16 cellular contexts compared by ENCODE assay signal in genomic region chr7:141366098-141366621, GRCh38.
DNase-seq lines count a peak whose midpoint lies in the region; ATAC-seq, FAIRE-seq and TF ChIP-seq lines count a peak whose summit lies in the region.
"Had no signal": no experiment of that assay in that cellular context is flagged by ENCODE, and none has a peak within 500 bp of the region (broad histone marks: within the 10 kb centered on the region; RNA-seq: fewer than 3 reads in every experiment).

No MANE protein-coding gene starts in this region.

- peak; percentile 80 for DNase-seq in GM23338 (ENCODE audit: low spot score)
- no peak for DNase-seq in astrocyte (ENCODE audit: low read depth)
- no peak for DNase-seq in hepatocyte (ENCODE audit: low spot score)
- peak; percentile 41 for DNase-seq in osteoblast (ENCODE audit: insufficient read length, low spot score, missing footprints)
- DNase-seq in NCI-H187 (lab: John Stamatoyannopoulos, UW) = no peak
- DNase-seq in upper lobe of right lung = no peak
- DNase-seq: activated CD4-positive, alpha-beta T cell treated with anti-CD3 and anti-CD28 coated beads, Interleukin-2, amount 50 U/mL, for 1 hour; DMS 273 treated with DMSO at 0.1 percent for 48 hours; MM.1S; NCI-H510A had no signal

- H3K27ac Mint-ChIP-seq in GM23338 (peak overlapping the region; percentile 36), astrocyte (ENCODE audit: unreplicated experiment) (peak overlapping the region; percentile 64)
- H3K27ac Mint-ChIP-seq in stimulated activated memory B cell treated with anti-CD40 and anti-IgM and Interleukin-4, amounts not matched to agents 10 μg/mL and 1 μg/mL and 100 μg/mL, for 72 hours = no peak overlapping the region
- H3K27ac Mint-ChIP-seq: T-helper 2 cell treated with Interferon-gamma antibody and Interleukin-4, amounts not matched to agents 5 μg/mL and 100 μg/mL, for 36 hours had no signal

- H3K36me3 ChIP-seq in GM23338 (ENCODE audit: insufficient read depth) = no peaks in the 10 kb centered on the region
- no peaks in the 10 kb centered on the region for H3K36me3 ChIP-seq in astrocyte (ENCODE audit: insufficient read depth, low read length)
- no peaks in the 10 kb centered on the region for H3K36me3 ChIP-seq in hepatocyte (replicated peaks; ENCODE audit: insufficient read depth, low read depth)
- no peaks in the 10 kb centered on the region for H3K36me3 ChIP-seq in osteoblast (ENCODE audit: insufficient read depth, low read length)
- no peaks in the 10 kb centered on the region for H3K36me3 ChIP-seq in upper lobe of right lung
- H3K36me3 ChIP-seq: neutrophil had no signal

- no peaks in the 10 kb centered on the region for H3K9me3 Mint-ChIP-seq in GM23338
- peaks cover under 1% of the 10 kb centered on the region for H3K9me3 Mint-ChIP-seq in astrocyte (ENCODE audit: unreplicated experiment)
- no peaks in the 10 kb centered on the region for H3K9me3 Mint-ChIP-seq in stimulated activated memory B cell treated with anti-CD40 and anti-IgM and Interleukin-4, amounts not matched to agents 10 μg/mL and 1 μg/mL and 100 μg/mL, for 72 hours
- H3K9me3 Mint-ChIP-seq: T-helper 2 cell treated with Interferon-gamma antibody and Interleukin-4, amounts not matched to agents 5 μg/mL and 100 μg/mL, for 36 hours had no signal

- H3K27me3 ChIP-seq in GM23338 (ENCODE audit: insufficient read depth) (no peaks in the 10 kb centered on the region), astrocyte (ENCODE audit: insufficient read depth, low read length) (no peaks in the 10 kb centered on the region), hepatocyte (no peaks in the 10 kb centered on the region), osteoblast (ENCODE audit: insufficient read depth, low read length) (no peaks in the 10 kb centered on the region), upper lobe of right lung (no peaks in the 10 kb centered on the region)
- H3K27me3 ChIP-seq: neutrophil had no signal

- H3K4me2 ChIP-seq in GM23338 (0 out of 2 replicates have a peak overlapping the region, but pooled peaks have one; percentile 29), astrocyte (ENCODE audit: low read length) (peak overlapping the region; percentile 54), hepatocyte (peak overlapping the region; percentile 23), osteoblast (ENCODE audit: insufficient read depth, low read length) (no peak overlapping the region)

- H4K20me1 ChIP-seq in GM23338 (replicated peaks; ENCODE audit: insufficient read depth) = no peaks in the 10 kb centered on the region
- H4K20me1 ChIP-seq in astrocyte (ENCODE audit: insufficient read depth, low read length) = no peaks in the 10 kb centered on the region
- no peaks in the 10 kb centered on the region for H4K20me1 ChIP-seq in hepatocyte (ENCODE audit: insufficient read depth, poor library complexity, severe bottlenecking)
- no peaks in the 10 kb centered on the region for H4K20me1 ChIP-seq in osteoblast (ENCODE audit: insufficient read depth, low read length)

- H3K79me2 ChIP-seq in GM23338 (replicated peaks; ENCODE audit: insufficient read depth) (no peaks in the 10 kb centered on the region), astrocyte (ENCODE audit: insufficient read depth, low read length) (no peaks in the 10 kb centered on the region), hepatocyte (no peaks in the 10 kb centered on the region), osteoblast (ENCODE audit: insufficient read depth, low read length) (no peaks in the 10 kb centered on the region)

- WGBS in hepatocyte (ENCODE audit: low lambda C conversion rate, missing lambda C conversion rate) = 24% methylated on average over 6 of the region's 6 CpGs

- no peaks in the 10 kb centered on the region for H3F3A ChIP-seq in GM23338 (replicated peaks; ENCODE audit: low read depth)

- ATAC-seq in GM23338 (peak; percentile 70), GM18502 (IDR thresholded peaks at IDR 0.05; ENCODE audit: poor library complexity, unreplicated experiment) (no peak), upper lobe of right lung (no peak)
- no peak for ATAC-seq in stimulated activated memory B cell treated with anti-CD40 and anti-IgM and Interleukin-4, amounts not matched to agents 10 μg/mL and 1 μg/mL and 100 μg/mL, for 72 hours

- FAIRE-seq in astrocyte (lab: Jason Lieb, UNC) = no peak

- H3K4me3 Mint-ChIP-seq in GM23338 = peak overlapping the region; percentile 9; the same call in 1 of the 3 replicates
- H3K4me3 Mint-ChIP-seq in astrocyte (ENCODE audit: unreplicated experiment) = peak overlapping the region; percentile 10
- H3K4me3 Mint-ChIP-seq in stimulated activated memory B cell treated with anti-CD40 and anti-IgM and Interleukin-4, amounts not matched to agents 10 μg/mL and 1 μg/mL and 100 μg/mL, for 72 hours = no peak overlapping the region
- H3K4me3 Mint-ChIP-seq: T-helper 2 cell treated with Interferon-gamma antibody and Interleukin-4, amounts not matched to agents 5 μg/mL and 100 μg/mL, for 36 hours had no signal

- H3K4me1 ChIP-seq in GM23338 (ENCODE audit: insufficient read depth) = peaks cover 23% of the 10 kb centered on the region
- peaks cover 21% of the 10 kb centered on the region for H3K4me1 ChIP-seq in astrocyte (ENCODE audit: insufficient read depth, low read length)
- no peaks in the 10 kb centered on the region for H3K4me1 ChIP-seq in hepatocyte (ENCODE audit: insufficient read depth)
- peaks cover 25% of the 10 kb centered on the region for H3K4me1 ChIP-seq in osteoblast (ENCODE audit: insufficient read depth, low read length)
- H3K4me1 ChIP-seq in upper lobe of right lung = peaks cover 6% of the 10 kb centered on the region

- H3K9me2 ChIP-seq in GM23338 (ENCODE audit: insufficient read depth) = no peaks in the 10 kb centered on the region
- H3K9me2 ChIP-seq in hepatocyte (replicated peaks; ENCODE audit: insufficient read depth) = no peaks in the 10 kb centered on the region

- no peak overlapping the region for H3K4me3 ChIP-seq in GM23338
- H3K4me3 ChIP-seq in astrocyte (ENCODE audit: insufficient read depth, low read depth, low read length) = no peak overlapping the region
- H3K4me3 ChIP-seq in hepatocyte = no peak overlapping the region
- H3K4me3 ChIP-seq in osteoblast (ENCODE audit: insufficient read depth, low read length) = no peak overlapping the region
- H3K4me3 ChIP-seq in upper lobe of right lung = no peak overlapping the region

- peaks cover 42% of the 10 kb centered on the region for H3K4me1 Mint-ChIP-seq in GM23338
- peaks cover 31% of the 10 kb centered on the region for H3K4me1 Mint-ChIP-seq in astrocyte (ENCODE audit: low read depth, unreplicated experiment)
- H3K4me1 Mint-ChIP-seq in stimulated activated memory B cell treated with anti-CD40 and anti-IgM and Interleukin-4, amounts not matched to agents 10 μg/mL and 1 μg/mL and 100 μg/mL, for 72 hours = no peaks in the 10 kb centered on the region

- TF ChIP-seq CTCF in GM23338 (conservative IDR thresholded peaks at IDR 0.05; ENCODE audit: low read depth in 2 of 2) (no peak), astrocyte (IDR thresholded peaks at IDR 0.05; ENCODE audit: insufficient read depth, low read depth, low read length) (no peak), hepatocyte (IDR thresholded peaks at IDR 0.05; ENCODE audit: poor library complexity) (no peak), osteoblast (IDR thresholded peaks at IDR 0.05; ENCODE audit: extremely low read depth, low read depth, low read length) (no peak), upper lobe of right lung (IDR thresholded peaks at IDR 0.05) (no peak)

- H3K36me3 Mint-ChIP-seq in GM23338 (ENCODE audit: low read depth) = no peaks in the 10 kb centered on the region
- no peaks in the 10 kb centered on the region for H3K36me3 Mint-ChIP-seq in astrocyte (ENCODE audit: low read depth, unreplicated experiment)
- no peaks in the 10 kb centered on the region for H3K36me3 Mint-ChIP-seq in stimulated activated memory B cell treated with anti-CD40 and anti-IgM and Interleukin-4, amounts not matched to agents 10 μg/mL and 1 μg/mL and 100 μg/mL, for 72 hours

- intact Hi-C loops in upper lobe of right lung (cut with DNase I) = no loop called here

- no peaks in the 10 kb centered on the region for H3K9me3 ChIP-seq in astrocyte (ENCODE audit: insufficient read depth, low read depth, low read length)
- H3K9me3 ChIP-seq in hepatocyte (ENCODE audit: low read depth) = no peaks in the 10 kb centered on the region
- H3K9me3 ChIP-seq in osteoblast (ENCODE audit: low read depth, low read length) = no peaks in the 10 kb centered on the region
- no peaks in the 10 kb centered on the region for H3K9me3 ChIP-seq in upper lobe of right lung
- H3K9me3 ChIP-seq: neutrophil had no signal

- H3K27ac ChIP-seq in GM23338 (ENCODE audit: low read depth) (peak overlapping the region; percentile 89), astrocyte (ENCODE audit: low read depth, low read length) (no peak overlapping the region), hepatocyte (peak overlapping the region; percentile 51), osteoblast (ENCODE audit: low read depth, low read length) (no peak overlapping the region), upper lobe of right lung (no peak overlapping the region)
- H3K27ac ChIP-seq: epithelial cell of prostate, HL-60, neutrophil had no signal

- H3K27me3 Mint-ChIP-seq in GM23338 (ENCODE audit: insufficient read depth, low read depth, poor library complexity) = peaks cover 10% of the 10 kb centered on the region
- H3K27me3 Mint-ChIP-seq in astrocyte (ENCODE audit: low read depth, unreplicated experiment) = no peaks in the 10 kb centered on the region
- H3K27me3 Mint-ChIP-seq in stimulated activated memory B cell treated with anti-CD40 and anti-IgM and Interleukin-4, amounts not matched to agents 10 μg/mL and 1 μg/mL and 100 μg/mL, for 72 hours = no peaks in the 10 kb centered on the region

- H2AFZ ChIP-seq in GM23338 = no peak overlapping the region
- no peak overlapping the region for H2AFZ ChIP-seq in astrocyte (ENCODE audit: low read depth, low read length)
- peak overlapping the region; percentile 2 for H2AFZ ChIP-seq in hepatocyte
- peak overlapping the region; percentile 26 for H2AFZ ChIP-seq in osteoblast (ENCODE audit: low read length)

- no peak overlapping the region for H3K9ac ChIP-seq in astrocyte (ENCODE audit: low read length)

TF ChIP-seq in GM23338, 12 proteins besides CTCF, POLR2A, EP300 and RAD21 (continues in another document):
- TF ChIP-seq JUNB (IDR thresholded peaks at IDR 0.05; ENCODE audit: unreplicated experiment) = no peak
- TF ChIP-seq, protein P1, sequence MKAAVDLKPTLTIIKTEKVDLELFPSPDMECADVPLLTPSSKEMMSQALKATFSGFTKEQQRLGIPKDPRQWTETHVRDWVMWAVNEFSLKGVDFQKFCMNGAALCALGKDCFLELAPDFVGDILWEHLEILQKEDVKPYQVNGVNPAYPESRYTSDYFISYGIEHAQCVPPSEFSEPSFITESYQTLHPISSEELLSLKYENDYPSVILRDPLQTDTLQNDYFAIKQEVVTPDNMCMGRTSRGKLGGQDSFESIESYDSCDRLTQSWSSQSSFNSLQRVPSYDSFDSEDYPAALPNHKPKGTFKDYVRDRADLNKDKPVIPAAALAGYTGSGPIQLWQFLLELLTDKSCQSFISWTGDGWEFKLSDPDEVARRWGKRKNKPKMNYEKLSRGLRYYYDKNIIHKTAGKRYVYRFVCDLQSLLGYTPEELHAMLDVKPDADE (IDR thresholded peaks at IDR 0.05) = no peak
- no peak for TF ChIP-seq EZH2phosphoT487 (IDR thresholded peaks at IDR 0.05; ENCODE audit: unreplicated experiment)
- no peak for TF ChIP-seq NANOG (IDR thresholded peaks at IDR 0.05; ENCODE audit: borderline replicate concordance)
- TF ChIP-seq CREB1 (CRISPR knock-in tag; IDR thresholded peaks at IDR 0.05; ENCODE audit: low read depth) = no peak

Comparison
In these comparisons a context has a peak if more than half of its experiments do, and no peak if none do; other contexts are left out.
1. DNase-seq: peak in GM23338 (single experiment) and osteoblast (single experiment); none in astrocyte (single experiment), hepatocyte (single experiment), NCI-H187 (0 of 2) and upper lobe of right lung (single experiment).
2. H2AFZ ChIP-seq: peak in hepatocyte (single experiment) and osteoblast (single experiment); none in GM23338 (single experiment) and astrocyte (single experiment).
3. H3K27ac ChIP-seq: peak in GM23338 (single experiment) and hepatocyte (single experiment); none in astrocyte (single experiment), osteoblast (single experiment) and upper lobe of right lung (single experiment).